In the genomic region with DNA sequence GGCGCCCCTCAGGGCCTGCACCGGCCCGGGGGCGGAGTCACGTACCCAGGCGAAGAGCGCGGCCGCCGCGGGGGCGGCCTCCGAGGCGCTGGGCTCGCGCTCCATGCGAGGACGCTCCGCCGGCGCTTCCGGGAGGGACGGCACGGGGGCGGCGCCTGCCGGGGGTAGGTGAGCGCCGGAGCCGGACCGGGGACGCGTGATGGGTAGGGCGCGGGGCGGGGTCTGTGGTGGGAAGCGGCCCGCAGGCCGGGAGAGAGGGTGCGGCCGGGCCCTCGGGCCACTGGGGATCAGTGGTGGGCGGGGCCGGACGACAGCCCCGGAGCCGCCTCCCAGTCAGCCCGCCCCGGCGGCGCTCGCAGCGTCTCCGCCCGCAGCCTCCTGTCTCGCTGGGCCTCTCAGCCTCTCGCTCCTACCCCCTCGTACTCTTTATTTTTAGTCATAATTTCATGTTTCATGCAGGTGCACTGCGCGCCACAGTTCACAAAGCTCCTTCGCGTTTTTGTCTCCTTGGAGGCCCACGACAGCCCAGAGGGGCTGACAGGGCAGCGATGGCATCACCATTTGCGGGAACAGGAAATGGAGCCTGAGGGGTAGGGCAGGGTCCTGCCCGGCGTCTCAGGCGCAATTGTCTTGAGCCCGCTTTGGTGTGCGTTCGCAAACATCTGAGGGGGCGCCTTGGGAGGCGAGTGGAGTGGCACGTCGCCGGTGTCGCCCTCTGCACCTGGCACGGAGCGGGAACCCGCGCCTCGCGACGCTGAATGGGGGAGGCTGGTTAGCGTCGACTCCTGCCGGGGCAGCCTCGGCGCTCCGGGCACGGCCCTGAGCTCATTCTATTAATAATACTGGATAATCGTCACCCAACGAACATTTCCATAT, we compare ENCODE assay signal across 1 cellular context.
TF ChIP-seq lines count a peak whose summit lies in the region.

A gene (minus strand): TSS at position 142 of the 876 bp plus-strand sequence. CDS start 37 bp downstream, at position 105.

TF ChIP-seq in HepG2, 621 proteins besides CTCF, POLR2A, EP300 and RAD21 (continued from another document and continues in another):
- TF ChIP-seq, protein P1, sequence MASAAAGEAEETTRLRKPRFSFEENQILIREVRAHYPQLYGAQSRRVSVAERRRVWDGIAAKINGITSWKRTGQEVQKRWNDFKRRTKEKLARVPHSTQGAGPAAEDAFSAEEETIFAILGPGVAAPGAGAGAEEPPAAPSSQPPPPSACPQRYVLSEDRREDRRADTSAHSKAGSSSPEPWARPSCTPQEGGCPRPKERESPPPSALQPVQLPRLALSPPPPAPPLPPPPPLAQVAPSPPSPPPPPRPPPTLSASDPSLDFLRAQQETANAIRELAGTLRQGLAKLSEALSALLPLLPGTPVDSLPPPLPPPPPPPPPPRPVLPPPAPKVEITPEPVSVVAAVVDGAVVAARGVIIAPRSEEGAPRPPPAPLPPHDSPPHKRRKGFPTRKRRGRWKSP (CRISPR knock-in tag; IDR thresholded peaks at IDR 0.05): peak; percentile 63
- TF ChIP-seq ZNF766 (CRISPR knock-in tag; IDR thresholded peaks at IDR 0.05; ENCODE audit: borderline replicate concordance) (peak; percentile 15; the same call in 1 of the 2 replicates), JUND (CRISPR knock-in tag; IDR thresholded peaks at IDR 0.05) (no peak), ZNF121 (CRISPR knock-in tag; IDR thresholded peaks at IDR 0.05) (no peak), NKX3-1 (CRISPR knock-in tag; IDR thresholded peaks at IDR 0.05) (0 out of 2 replicates have a peak, but pooled peaks have one; percentile 47), BRD4 (CRISPR knock-in tag; IDR thresholded peaks at IDR 0.05) (0 out of 2 replicates have a peak, but pooled peaks have one; percentile 29), ZNF777 (CRISPR knock-in tag; IDR thresholded peaks at IDR 0.05) (peak; percentile 38), ZBTB7A (CRISPR knock-in tag; IDR thresholded peaks at IDR 0.05) (peak; percentile 69), ZFP36L1 (CRISPR knock-in tag; IDR thresholded peaks at IDR 0.05) (0 out of 2 replicates have a peak, but pooled peaks have one; percentile 75), ATF1 (CRISPR knock-in tag; IDR thresholded peaks at IDR 0.05) (no peak), ZKSCAN8 (CRISPR knock-in tag; IDR thresholded peaks at IDR 0.05; ENCODE audit: borderline replicate concordance) (no peak), HOXD1 (CRISPR knock-in tag; IDR thresholded peaks at IDR 0.05) (0 out of 2 replicates have a peak, but pooled peaks have one; percentile 33), MEF2D (CRISPR knock-in tag; IDR thresholded peaks at IDR 0.05) (peak; percentile 53; the same call in 1 of the 2 replicates), ZNF672 (CRISPR knock-in tag; IDR thresholded peaks at IDR 0.05) (no peak), RFXAP (CRISPR knock-in tag; IDR thresholded peaks at IDR 0.05; ENCODE audit: borderline replicate concordance) (peak; percentile 51; the same call in 1 of the 2 replicates), ZSCAN22 (CRISPR knock-in tag; IDR thresholded peaks at IDR 0.05) (no peak), ZNF3 (CRISPR knock-in tag; IDR thresholded peaks at IDR 0.05) (0 out of 2 replicates have a peak, but pooled peaks have one; percentile 21), ZNF75D (CRISPR knock-in tag; IDR thresholded peaks at IDR 0.05; ENCODE audit: borderline replicate concordance) (no peak), TMF1 (CRISPR knock-in tag; IDR thresholded peaks at IDR 0.05; ENCODE audit: low read depth) (peak; percentile 58; the same call in 1 of the 2 replicates), SNAPC2 (CRISPR knock-in tag; IDR thresholded peaks at IDR 0.05) (peak; percentile 43; the same call in 1 of the 2 replicates), TEAD2 (CRISPR knock-in tag; IDR thresholded peaks at IDR 0.05) (no peak; the same call in 1 of the 2 replicates), KDM5A (IDR thresholded peaks at IDR 0.05; ENCODE audit: borderline replicate concordance, low read length) (peak; percentile 39; the same call in 1 of the 2 replicates)
- TF ChIP-seq, protein P2, sequence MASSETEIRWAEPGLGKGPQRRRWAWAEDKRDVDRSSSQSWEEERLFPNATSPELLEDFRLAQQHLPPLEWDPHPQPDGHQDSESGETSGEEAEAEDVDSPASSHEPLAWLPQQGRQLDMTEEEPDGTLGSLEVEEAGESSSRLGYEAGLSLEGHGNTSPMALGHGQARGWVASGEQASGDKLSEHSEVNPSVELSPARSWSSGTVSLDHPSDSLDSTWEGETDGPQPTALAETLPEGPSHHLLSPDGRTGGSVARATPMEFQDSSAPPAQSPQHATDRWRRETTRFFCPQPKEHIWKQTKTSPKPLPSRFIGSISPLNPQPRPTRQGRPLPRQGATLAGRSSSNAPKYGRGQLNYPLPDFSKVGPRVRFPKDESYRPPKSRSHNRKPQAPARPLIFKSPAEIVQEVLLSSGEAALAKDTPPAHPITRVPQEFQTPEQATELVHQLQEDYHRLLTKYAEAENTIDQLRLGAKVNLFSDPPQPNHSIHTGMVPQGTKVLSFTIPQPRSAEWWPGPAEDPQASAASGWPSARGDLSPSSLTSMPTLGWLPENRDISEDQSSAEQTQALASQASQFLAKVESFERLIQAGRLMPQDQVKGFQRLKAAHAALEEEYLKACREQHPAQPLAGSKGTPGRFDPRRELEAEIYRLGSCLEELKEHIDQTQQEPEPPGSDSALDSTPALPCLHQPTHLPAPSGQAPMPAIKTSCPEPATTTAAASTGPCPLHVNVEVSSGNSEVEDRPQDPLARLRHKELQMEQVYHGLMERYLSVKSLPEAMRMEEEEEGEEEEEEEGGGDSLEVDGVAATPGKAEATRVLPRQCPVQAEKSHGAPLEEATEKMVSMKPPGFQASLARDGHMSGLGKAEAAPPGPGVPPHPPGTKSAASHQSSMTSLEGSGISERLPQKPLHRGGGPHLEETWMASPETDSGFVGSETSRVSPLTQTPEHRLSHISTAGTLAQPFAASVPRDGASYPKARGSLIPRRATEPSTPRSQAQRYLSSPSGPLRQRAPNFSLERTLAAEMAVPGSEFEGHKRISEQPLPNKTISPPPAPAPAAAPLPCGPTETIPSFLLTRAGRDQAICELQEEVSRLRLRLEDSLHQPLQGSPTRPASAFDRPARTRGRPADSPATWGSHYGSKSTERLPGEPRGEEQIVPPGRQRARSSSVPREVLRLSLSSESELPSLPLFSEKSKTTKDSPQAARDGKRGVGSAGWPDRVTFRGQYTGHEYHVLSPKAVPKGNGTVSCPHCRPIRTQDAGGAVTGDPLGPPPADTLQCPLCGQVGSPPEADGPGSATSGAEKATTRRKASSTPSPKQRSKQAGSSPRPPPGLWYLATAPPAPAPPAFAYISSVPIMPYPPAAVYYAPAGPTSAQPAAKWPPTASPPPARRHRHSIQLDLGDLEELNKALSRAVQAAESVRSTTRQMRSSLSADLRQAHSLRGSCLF (CRISPR knock-in tag; IDR thresholded peaks at IDR 0.05; ENCODE audit: borderline replicate concordance): 0 out of 2 replicates have a peak, but pooled peaks have one; percentile 33
- TF ChIP-seq, protein P3, sequence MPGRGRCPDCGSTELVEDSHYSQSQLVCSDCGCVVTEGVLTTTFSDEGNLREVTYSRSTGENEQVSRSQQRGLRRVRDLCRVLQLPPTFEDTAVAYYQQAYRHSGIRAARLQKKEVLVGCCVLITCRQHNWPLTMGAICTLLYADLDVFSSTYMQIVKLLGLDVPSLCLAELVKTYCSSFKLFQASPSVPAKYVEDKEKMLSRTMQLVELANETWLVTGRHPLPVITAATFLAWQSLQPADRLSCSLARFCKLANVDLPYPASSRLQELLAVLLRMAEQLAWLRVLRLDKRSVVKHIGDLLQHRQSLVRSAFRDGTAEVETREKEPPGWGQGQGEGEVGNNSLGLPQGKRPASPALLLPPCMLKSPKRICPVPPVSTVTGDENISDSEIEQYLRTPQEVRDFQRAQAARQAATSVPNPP (CRISPR knock-in tag; IDR thresholded peaks at IDR 0.05): no peak
- TF ChIP-seq, protein P4, sequence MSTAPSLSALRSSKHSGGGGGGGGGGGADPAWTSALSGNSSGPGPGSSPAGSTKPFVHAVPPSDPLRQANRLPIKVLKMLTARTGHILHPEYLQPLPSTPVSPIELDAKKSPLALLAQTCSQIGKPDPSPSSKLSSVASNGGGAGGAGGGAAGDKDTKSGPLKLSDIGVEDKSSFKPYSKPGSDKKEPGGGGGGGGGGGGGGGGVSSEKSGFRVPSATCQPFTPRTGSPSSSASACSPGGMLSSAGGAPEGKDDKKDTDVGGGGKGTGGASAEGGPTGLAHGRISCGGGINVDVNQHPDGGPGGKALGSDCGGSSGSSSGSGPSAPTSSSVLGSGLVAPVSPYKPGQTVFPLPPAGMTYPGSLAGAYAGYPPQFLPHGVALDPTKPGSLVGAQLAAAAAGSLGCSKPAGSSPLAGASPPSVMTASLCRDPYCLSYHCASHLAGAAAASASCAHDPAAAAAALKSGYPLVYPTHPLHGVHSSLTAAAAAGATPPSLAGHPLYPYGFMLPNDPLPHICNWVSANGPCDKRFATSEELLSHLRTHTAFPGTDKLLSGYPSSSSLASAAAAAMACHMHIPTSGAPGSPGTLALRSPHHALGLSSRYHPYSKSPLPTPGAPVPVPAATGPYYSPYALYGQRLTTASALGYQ (CRISPR knock-in tag; IDR thresholded peaks at IDR 0.05): no peak
- TF ChIP-seq, protein P5, sequence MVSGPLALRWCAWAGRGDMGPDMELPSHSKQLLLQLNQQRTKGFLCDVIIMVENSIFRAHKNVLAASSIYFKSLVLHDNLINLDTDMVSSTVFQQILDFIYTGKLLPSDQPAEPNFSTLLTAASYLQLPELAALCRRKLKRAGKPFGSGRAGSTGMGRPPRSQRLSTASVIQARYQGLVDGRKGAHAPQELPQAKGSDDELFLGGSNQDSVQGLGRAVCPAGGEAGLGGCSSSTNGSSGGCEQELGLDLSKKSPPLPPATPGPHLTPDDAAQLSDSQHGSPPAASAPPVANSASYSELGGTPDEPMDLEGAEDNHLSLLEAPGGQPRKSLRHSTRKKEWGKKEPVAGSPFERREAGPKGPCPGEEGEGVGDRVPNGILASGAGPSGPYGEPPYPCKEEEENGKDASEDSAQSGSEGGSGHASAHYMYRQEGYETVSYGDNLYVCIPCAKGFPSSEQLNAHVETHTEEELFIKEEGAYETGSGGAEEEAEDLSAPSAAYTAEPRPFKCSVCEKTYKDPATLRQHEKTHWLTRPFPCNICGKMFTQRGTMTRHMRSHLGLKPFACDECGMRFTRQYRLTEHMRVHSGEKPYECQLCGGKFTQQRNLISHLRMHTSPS (CRISPR knock-in tag; IDR thresholded peaks at IDR 0.05; ENCODE audit: low read depth): peak; percentile 33; the same call in 1 of the 2 replicates
- TF ChIP-seq, protein P6, sequence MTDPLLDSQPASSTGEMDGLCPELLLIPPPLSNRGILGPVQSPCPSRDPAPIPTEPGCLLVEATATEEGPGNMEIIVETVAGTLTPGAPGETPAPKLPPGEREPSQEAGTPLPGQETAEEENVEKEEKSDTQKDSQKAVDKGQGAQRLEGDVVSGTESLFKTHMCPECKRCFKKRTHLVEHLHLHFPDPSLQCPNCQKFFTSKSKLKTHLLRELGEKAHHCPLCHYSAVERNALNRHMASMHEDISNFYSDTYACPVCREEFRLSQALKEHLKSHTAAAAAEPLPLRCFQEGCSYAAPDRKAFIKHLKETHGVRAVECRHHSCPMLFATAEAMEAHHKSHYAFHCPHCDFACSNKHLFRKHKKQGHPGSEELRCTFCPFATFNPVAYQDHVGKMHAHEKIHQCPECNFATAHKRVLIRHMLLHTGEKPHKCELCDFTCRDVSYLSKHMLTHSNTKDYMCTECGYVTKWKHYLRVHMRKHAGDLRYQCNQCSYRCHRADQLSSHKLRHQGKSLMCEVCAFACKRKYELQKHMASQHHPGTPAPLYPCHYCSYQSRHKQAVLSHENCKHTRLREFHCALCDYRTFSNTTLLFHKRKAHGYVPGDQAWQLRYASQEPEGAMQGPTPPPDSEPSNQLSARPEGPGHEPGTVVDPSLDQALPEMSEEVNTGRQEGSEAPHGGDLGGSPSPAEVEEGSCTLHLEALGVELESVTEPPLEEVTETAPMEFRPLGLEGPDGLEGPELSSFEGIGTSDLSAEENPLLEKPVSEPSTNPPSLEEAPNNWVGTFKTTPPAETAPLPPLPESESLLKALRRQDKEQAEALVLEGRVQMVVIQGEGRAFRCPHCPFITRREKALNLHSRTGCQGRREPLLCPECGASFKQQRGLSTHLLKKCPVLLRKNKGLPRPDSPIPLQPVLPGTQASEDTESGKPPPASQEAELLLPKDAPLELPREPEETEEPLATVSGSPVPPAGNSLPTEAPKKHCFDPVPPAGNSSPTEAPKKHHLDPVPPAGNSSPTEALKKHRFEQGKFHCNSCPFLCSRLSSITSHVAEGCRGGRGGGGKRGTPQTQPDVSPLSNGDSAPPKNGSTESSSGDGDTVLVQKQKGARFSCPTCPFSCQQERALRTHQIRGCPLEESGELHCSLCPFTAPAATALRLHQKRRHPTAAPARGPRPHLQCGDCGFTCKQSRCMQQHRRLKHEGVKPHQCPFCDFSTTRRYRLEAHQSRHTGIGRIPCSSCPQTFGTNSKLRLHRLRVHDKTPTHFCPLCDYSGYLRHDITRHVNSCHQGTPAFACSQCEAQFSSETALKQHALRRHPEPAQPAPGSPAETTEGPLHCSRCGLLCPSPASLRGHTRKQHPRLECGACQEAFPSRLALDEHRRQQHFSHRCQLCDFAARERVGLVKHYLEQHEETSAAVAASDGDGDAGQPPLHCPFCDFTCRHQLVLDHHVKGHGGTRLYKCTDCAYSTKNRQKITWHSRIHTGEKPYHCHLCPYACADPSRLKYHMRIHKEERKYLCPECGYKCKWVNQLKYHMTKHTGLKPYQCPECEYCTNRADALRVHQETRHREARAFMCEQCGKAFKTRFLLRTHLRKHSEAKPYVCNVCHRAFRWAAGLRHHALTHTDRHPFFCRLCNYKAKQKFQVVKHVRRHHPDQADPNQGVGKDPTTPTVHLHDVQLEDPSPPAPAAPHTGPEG (CRISPR knock-in tag; IDR thresholded peaks at IDR 0.05): peak; percentile 84; the same call in 1 of the 2 replicates
